ENCODE assay signal across 1 cellular context in the genomic region with DNA sequence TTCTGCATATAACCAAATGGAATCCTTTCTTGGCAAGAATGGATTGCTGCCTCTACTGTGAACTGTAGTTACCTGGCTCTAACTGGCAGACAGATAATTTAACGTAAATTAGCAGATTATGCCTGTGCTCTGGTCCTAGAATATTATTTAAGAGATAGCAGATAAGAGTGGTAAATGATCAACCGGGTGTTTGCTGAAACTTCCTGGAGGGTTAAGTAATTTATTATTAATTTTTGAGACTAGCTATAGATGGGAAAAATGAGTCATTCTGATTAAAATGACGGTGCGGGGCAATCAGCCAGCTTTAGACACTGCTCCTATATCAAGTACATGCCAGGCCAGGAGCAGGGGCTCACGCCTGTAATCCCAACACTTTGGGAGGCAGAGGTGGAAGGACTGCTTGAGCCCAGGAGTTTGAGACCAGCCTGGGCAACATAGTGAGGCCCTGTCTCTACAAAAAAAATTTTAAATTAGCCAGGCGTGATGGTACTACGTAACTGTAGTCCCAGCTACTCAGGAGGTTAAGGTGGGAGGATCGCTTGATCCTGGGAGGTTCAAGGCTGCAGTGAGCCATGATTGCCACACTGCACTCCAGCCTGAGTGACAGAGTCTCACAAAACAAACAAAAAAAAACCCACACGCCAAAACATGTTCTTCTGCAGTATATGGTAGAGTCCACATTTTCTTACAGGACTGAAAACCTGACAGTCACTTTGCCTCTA.
A peak's percentile ranks its signal among the peaks of the same experiment; 100 is the strongest.
TF ChIP-seq lines count a peak whose summit lies in the region.

No MANE protein-coding gene starts in this region.

TF ChIP-seq in HepG2, 621 proteins besides CTCF, POLR2A, EP300 and RAD21 (continued from another document and continues in another):
- TF ChIP-seq, protein P1, sequence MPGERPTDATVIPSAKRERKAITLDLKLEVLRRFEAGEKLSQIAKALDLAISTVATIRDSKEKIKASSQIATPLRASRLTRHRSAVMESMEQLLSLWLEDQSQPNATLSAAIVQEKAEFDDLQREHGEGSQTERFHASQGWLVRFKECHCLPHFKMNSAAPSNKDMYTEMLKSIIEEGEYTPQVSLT (CRISPR knock-in tag; IDR thresholded peaks at IDR 0.05; ENCODE audit: borderline replicate concordance, low read depth): peak; percentile 88; the same call in 1 of the 2 replicates
- peak; percentile 65; the same call in 1 of the 2 replicates for TF ChIP-seq ZNF703 (CRISPR knock-in tag; IDR thresholded peaks at IDR 0.05; ENCODE audit: borderline replicate concordance)
- TF ChIP-seq ZNF781 (CRISPR knock-in tag; IDR thresholded peaks at IDR 0.05; ENCODE audit: borderline replicate concordance, not compliant biosample characterization): peak; percentile 53
- no peak for TF ChIP-seq FOXP1 (IDR thresholded peaks at IDR 0.05)
- peak; percentile 81 for TF ChIP-seq FOXP1 (CRISPR knock-in tag; IDR thresholded peaks at IDR 0.05)
- TF ChIP-seq SCMH1 (CRISPR knock-in tag; IDR thresholded peaks at IDR 0.05; ENCODE audit: borderline replicate concordance): no peak
- TF ChIP-seq, protein P2, sequence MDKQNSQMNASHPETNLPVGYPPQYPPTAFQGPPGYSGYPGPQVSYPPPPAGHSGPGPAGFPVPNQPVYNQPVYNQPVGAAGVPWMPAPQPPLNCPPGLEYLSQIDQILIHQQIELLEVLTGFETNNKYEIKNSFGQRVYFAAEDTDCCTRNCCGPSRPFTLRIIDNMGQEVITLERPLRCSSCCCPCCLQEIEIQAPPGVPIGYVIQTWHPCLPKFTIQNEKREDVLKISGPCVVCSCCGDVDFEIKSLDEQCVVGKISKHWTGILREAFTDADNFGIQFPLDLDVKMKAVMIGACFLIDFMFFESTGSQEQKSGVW (CRISPR knock-in tag; IDR thresholded peaks at IDR 0.05; ENCODE audit: borderline replicate concordance): no peak
- TF ChIP-seq, protein P3, sequence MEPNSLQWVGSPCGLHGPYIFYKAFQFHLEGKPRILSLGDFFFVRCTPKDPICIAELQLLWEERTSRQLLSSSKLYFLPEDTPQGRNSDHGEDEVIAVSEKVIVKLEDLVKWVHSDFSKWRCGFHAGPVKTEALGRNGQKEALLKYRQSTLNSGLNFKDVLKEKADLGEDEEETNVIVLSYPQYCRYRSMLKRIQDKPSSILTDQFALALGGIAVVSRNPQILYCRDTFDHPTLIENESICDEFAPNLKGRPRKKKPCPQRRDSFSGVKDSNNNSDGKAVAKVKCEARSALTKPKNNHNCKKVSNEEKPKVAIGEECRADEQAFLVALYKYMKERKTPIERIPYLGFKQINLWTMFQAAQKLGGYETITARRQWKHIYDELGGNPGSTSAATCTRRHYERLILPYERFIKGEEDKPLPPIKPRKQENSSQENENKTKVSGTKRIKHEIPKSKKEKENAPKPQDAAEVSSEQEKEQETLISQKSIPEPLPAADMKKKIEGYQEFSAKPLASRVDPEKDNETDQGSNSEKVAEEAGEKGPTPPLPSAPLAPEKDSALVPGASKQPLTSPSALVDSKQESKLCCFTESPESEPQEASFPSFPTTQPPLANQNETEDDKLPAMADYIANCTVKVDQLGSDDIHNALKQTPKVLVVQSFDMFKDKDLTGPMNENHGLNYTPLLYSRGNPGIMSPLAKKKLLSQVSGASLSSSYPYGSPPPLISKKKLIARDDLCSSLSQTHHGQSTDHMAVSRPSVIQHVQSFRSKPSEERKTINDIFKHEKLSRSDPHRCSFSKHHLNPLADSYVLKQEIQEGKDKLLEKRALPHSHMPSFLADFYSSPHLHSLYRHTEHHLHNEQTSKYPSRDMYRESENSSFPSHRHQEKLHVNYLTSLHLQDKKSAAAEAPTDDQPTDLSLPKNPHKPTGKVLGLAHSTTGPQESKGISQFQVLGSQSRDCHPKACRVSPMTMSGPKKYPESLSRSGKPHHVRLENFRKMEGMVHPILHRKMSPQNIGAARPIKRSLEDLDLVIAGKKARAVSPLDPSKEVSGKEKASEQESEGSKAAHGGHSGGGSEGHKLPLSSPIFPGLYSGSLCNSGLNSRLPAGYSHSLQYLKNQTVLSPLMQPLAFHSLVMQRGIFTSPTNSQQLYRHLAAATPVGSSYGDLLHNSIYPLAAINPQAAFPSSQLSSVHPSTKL (CRISPR knock-in tag; IDR thresholded peaks at IDR 0.05): peak; percentile 96
- TF ChIP-seq ZMYM2 (CRISPR knock-in tag; IDR thresholded peaks at IDR 0.05): peak; percentile 97
- TF ChIP-seq, protein P4, sequence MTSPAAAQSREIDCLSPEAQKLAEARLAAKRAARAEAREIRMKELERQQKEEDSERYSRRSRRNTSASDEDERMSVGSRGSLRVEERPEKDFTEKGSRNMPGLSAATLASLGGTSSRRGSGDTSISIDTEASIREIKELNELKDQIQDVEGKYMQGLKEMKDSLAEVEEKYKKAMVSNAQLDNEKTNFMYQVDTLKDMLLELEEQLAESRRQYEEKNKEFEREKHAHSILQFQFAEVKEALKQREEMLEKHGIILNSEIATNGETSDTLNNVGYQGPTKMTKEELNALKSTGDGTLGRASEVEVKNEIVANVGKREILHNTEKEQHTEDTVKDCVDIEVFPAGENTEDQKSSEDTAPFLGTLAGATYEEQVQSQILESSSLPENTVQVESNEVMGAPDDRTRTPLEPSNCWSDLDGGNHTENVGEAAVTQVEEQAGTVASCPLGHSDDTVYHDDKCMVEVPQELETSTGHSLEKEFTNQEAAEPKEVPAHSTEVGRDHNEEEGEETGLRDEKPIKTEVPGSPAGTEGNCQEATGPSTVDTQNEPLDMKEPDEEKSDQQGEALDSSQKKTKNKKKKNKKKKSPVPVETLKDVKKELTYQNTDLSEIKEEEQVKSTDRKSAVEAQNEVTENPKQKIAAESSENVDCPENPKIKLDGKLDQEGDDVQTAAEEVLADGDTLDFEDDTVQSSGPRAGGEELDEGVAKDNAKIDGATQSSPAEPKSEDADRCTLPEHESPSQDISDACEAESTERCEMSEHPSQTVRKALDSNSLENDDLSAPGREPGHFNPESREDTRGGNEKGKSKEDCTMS (CRISPR knock-in tag; conservative IDR thresholded peaks at IDR 0.05): no peak
- TF ChIP-seq, protein P5, sequence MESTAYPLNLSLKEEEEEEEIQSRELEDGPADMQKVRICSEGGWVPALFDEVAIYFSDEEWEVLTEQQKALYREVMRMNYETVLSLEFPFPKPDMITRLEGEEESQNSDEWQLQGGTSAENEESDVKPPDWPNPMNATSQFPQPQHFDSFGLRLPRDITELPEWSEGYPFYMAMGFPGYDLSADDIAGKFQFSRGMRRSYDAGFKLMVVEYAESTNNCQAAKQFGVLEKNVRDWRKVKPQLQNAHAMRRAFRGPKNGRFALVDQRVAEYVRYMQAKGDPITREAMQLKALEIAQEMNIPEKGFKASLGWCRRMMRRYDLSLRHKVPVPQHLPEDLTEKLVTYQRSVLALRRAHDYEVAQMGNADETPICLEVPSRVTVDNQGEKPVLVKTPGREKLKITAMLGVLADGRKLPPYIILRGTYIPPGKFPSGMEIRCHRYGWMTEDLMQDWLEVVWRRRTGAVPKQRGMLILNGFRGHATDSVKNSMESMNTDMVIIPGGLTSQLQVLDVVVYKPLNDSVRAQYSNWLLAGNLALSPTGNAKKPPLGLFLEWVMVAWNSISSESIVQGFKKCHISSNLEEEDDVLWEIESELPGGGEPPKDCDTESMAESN (CRISPR knock-in tag; conservative IDR thresholded peaks at IDR 0.05): peak; percentile 41; the same call in 1 of the 2 replicates
- no peak for TF ChIP-seq MAZ (IDR thresholded peaks at IDR 0.05; ENCODE audit: borderline replicate concordance, low read depth, low read length)
- peak; percentile 71 for TF ChIP-seq MAZ (CRISPR knock-in tag; IDR thresholded peaks at IDR 0.05; ENCODE audit: low read depth)
- TF ChIP-seq DNMT3B (CRISPR knock-in tag; conservative IDR thresholded peaks at IDR 0.05): no peak
- 0 out of 2 replicates have a peak, but pooled peaks have one; percentile 22 for TF ChIP-seq FOXC1 (CRISPR knock-in tag; IDR thresholded peaks at IDR 0.05; ENCODE audit: borderline replicate concordance)
- TF ChIP-seq KDM4B (CRISPR knock-in tag; IDR thresholded peaks at IDR 0.05): peak; percentile 83
- peak; percentile 71; the same call in 1 of the 2 replicates for TF ChIP-seq MIER2 (CRISPR knock-in tag; IDR thresholded peaks at IDR 0.05)
- TF ChIP-seq GZF1 (CRISPR knock-in tag; IDR thresholded peaks at IDR 0.05): no peak
- peak; percentile 38 for TF ChIP-seq IKZF4 (CRISPR knock-in tag; IDR thresholded peaks at IDR 0.05; ENCODE audit: borderline replicate concordance, low read depth, not compliant biosample characterization)
- 0 out of 2 replicates have a peak, but pooled peaks have one; percentile 43 for TF ChIP-seq NRL (CRISPR knock-in tag; IDR thresholded peaks at IDR 0.05; ENCODE audit: borderline replicate concordance)
- no peak for TF ChIP-seq HDAC6 (IDR thresholded peaks at IDR 0.05; ENCODE audit: low read depth, low read length)
- TF ChIP-seq ZNF256 (CRISPR knock-in tag; conservative IDR thresholded peaks at IDR 0.05): 0 out of 2 replicates have a peak, but pooled peaks have one; percentile 17
- TF ChIP-seq KDM1A (CRISPR knock-in tag; IDR thresholded peaks at IDR 0.05): peak; percentile 91
- TF ChIP-seq ZFP36L1 (CRISPR knock-in tag; IDR thresholded peaks at IDR 0.05): peak; percentile 83
- no peak for TF ChIP-seq XBP1 (CRISPR knock-in tag; IDR thresholded peaks at IDR 0.05)
- peak; percentile 78 for TF ChIP-seq CBX1 (IDR thresholded peaks at IDR 0.05; ENCODE audit: low read depth)
- no peak for TF ChIP-seq ZNF660 (CRISPR knock-in tag; IDR thresholded peaks at IDR 0.05; ENCODE audit: borderline replicate concordance, low read depth)
- TF ChIP-seq, protein P6, sequence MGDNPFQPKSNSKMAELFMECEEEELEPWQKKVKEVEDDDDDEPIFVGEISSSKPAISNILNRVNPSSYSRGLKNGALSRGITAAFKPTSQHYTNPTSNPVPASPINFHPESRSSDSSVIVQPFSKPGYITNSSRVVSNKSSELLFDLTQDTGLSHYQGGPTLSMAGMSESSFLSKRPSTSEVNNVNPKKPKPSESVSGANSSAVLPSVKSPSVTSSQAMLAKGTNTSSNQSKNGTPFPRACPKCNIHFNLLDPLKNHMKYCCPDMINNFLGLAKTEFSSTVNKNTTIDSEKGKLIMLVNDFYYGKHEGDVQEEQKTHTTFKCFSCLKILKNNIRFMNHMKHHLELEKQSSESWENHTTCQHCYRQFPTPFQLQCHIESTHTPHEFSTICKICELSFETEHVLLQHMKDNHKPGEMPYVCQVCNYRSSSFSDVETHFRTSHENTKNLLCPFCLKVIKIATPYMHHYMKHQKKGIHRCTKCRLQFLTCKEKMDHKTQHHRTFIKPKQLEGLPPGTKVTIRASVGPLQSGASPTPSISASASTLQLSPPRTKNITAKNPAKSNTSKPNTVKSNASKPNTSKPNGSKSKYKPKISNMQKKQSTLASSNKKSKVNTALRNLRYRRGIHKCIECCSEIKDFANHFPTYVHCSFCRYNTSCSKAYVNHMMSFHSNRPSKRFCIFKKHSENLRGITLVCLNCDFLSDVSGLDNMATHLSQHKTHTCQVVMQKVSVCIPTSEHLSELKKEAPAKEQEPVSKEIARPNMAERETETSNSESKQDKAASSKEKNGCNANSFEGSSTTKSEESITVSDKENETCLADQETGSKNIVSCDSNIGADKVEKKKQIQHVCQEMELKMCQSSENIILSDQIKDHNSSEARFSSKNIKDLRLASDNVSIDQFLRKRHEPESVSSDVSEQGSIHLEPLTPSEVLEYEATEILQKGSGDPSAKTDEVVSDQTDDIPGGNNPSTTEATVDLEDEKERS (CRISPR knock-in tag; IDR thresholded peaks at IDR 0.05): peak; percentile 91
- TF ChIP-seq ZNF7 (CRISPR knock-in tag; IDR thresholded peaks at IDR 0.05): no peak
- no peak for TF ChIP-seq U2AF1 (optimal IDR thresholded peaks at IDR 0.05; ENCODE audit: low read depth, low read length)
- no peak for TF ChIP-seq RFX1 (IDR thresholded peaks at IDR 0.05)
- TF ChIP-seq, protein P7, sequence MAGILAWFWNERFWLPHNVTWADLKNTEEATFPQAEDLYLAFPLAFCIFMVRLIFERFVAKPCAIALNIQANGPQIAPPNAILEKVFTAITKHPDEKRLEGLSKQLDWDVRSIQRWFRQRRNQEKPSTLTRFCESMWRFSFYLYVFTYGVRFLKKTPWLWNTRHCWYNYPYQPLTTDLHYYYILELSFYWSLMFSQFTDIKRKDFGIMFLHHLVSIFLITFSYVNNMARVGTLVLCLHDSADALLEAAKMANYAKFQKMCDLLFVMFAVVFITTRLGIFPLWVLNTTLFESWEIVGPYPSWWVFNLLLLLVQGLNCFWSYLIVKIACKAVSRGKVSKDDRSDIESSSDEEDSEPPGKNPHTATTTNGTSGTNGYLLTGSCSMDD (CRISPR knock-in tag; IDR thresholded peaks at IDR 0.05): no peak
- no peak for TF ChIP-seq SOX6 (IDR thresholded peaks at IDR 0.05)
- peak; percentile 92 for TF ChIP-seq SOX6 (CRISPR knock-in tag; IDR thresholded peaks at IDR 0.05)
- TF ChIP-seq MEIS1 (CRISPR knock-in tag; IDR thresholded peaks at IDR 0.05; ENCODE audit: borderline replicate concordance): peak; percentile 84; the same call in 1 of the 2 replicates
- peak; percentile 37; the same call in 1 of the 2 replicates for TF ChIP-seq ATF7 (IDR thresholded peaks at IDR 0.05)
- peak; percentile 85 for TF ChIP-seq ATF7 (CRISPR knock-in tag; IDR thresholded peaks at IDR 0.05)
- no peak for TF ChIP-seq MTF2 (CRISPR knock-in tag; IDR thresholded peaks at IDR 0.05; ENCODE audit: borderline replicate concordance)
- no peak for TF ChIP-seq ZZZ3 (CRISPR knock-in tag; IDR thresholded peaks at IDR 0.05; ENCODE audit: borderline replicate concordance)
- TF ChIP-seq ZNF749 (CRISPR knock-in tag; IDR thresholded peaks at IDR 0.05; ENCODE audit: borderline replicate concordance): peak; percentile 87; the same call in 1 of the 2 replicates
- no peak for TF ChIP-seq ATRX (CRISPR knock-in tag; IDR thresholded peaks at IDR 0.05; ENCODE audit: borderline replicate concordance)
- peak; percentile 33 for TF ChIP-seq STAG1 (CRISPR knock-in tag; IDR thresholded peaks at IDR 0.05)
- TF ChIP-seq RFX5 (IDR thresholded peaks at IDR 0.05; ENCODE audit: low read depth, low read length): no peak
- TF ChIP-seq ZNF335 (CRISPR knock-in tag; IDR thresholded peaks at IDR 0.05): no peak; the same call in 1 of the 2 replicates
- TF ChIP-seq TBP (CRISPR knock-in tag; IDR thresholded peaks at IDR 0.05): no peak
- TF ChIP-seq ZSCAN20 (CRISPR knock-in tag; IDR thresholded peaks at IDR 0.05; ENCODE audit: borderline replicate concordance): peak; percentile 72; the same call in 1 of the 2 replicates
- TF ChIP-seq ETV6 (CRISPR knock-in tag; conservative IDR thresholded peaks at IDR 0.05): peak; percentile 95
- TF ChIP-seq ZNF430 (CRISPR knock-in tag; IDR thresholded peaks at IDR 0.05): no peak
- TF ChIP-seq, protein P8, sequence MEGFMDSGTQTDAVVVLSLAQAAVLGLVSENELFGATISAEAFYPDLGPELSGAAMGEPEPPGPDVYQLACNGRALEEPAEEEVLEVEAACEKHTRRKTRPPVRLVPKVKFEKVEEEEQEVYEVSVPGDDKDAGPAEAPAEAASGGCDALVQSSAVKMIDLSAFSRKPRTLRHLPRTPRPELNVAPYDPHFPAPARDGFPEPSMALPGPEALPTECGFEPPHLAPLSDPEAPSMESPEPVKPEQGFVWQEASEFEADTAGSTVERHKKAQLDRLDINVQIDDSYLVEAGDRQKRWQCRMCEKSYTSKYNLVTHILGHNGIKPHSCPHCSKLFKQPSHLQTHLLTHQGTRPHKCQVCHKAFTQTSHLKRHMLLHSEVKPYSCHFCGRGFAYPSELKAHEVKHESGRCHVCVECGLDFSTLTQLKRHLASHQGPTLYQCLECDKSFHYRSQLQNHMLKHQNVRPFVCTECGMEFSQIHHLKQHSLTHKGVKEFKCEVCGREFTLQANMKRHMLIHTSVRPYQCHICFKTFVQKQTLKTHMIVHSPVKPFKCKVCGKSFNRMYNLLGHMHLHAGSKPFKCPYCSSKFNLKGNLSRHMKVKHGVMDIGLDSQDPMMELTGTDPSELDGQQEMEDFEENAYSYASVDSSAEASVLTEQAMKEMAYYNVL (CRISPR knock-in tag; IDR thresholded peaks at IDR 0.05; ENCODE audit: borderline replicate concordance): peak; percentile 84; the same call in 1 of the 2 replicates
- TF ChIP-seq SPEN (CRISPR knock-in tag; IDR thresholded peaks at IDR 0.05; ENCODE audit: low read depth): peak; percentile 80
- peak; percentile 82 for TF ChIP-seq ADNP (CRISPR knock-in tag; IDR thresholded peaks at IDR 0.05)
